ENCODE assay signal across 1 cellular context in the genomic region with DNA sequence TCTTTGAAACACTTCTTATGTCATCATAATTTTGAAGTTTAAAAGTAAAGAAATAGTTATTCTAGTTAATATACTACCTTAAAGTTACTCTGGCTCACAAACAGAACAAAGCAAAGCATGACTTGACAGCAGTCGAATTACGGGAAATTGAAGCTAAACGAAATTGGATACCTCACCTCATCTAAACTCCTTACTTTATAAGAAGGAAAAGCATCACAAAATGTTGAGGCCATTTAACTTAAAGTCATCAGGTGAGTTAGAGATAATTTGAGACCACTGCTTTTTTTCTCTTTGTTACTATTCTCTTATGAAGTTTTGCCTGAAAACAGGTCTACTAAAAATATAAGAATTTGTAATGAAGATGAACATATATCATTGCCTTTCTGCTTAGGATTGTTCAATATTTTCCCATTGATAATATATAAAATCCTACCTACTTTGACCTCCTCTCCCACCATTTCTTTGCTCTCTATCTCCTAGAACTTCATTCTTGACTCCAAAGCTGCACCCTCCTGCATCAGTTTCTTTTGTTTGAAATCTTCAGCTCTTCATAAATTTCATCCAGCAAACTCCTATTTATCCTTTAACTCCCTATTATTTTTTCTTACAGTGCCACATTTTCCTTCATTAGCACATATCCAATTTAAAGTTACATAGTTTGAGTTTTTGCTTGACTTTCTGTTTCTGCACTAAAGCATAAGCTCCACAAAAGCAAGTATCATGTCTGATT.
TF ChIP-seq lines count a peak whose summit lies in the region.

No MANE protein-coding gene starts in this region.

TF ChIP-seq in WTC11, 78 proteins besides CTCF, POLR2A, EP300 and RAD21 (continued from another document):
- TF ChIP-seq, protein P1, sequence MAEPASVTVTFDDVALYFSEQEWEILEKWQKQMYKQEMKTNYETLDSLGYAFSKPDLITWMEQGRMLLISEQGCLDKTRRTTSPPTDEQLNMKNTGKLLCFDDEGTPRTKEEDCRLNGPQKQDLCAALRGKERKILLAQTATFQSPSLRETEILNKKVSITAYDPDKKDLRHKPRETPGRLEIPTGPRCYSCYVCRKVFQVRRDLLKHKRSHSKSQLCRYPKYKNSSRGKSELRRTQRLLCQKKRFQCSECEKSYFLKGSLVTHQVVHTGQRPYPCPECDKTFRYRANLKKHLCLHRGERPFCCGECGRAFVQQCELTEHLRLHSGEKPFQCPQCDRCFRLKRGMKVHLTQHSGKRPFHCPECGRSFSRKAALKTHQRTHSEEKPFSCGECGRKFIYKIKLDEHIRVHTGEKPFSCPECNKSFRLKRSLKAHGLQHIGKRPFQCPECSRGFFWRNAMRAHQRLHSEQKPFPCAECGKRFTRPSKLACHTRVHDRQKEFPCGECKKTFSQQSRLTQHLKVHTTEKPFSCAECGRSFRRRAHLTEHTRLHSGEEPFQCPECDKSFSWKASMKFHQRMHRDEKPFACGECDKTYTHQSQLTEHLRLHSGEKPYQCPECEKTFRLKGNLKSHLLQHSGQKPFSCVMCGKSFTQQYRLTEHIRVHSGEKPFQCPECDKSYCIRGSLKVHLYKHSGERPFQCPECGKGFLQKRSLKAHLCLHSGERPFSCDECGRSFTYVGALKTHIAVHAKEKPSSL (CRISPR knock-in tag; conservative IDR thresholded peaks at IDR 0.05) = no peak
TF ChIP-seq in WTC11: peak in this region for 0.
